In genomic region chr1:204806943-204807624, GRCh38 we compare ENCODE assay signal across 1 cellular context.
A peak's percentile ranks its signal among the peaks of the same experiment; 100 is the strongest.
TF ChIP-seq lines count a peak whose summit lies in the region.

No MANE protein-coding gene starts in this region.

TF ChIP-seq in GM12878, 131 proteins besides CTCF, POLR2A, EP300 and RAD21 (continued from another document):
- TF ChIP-seq, protein P1, sequence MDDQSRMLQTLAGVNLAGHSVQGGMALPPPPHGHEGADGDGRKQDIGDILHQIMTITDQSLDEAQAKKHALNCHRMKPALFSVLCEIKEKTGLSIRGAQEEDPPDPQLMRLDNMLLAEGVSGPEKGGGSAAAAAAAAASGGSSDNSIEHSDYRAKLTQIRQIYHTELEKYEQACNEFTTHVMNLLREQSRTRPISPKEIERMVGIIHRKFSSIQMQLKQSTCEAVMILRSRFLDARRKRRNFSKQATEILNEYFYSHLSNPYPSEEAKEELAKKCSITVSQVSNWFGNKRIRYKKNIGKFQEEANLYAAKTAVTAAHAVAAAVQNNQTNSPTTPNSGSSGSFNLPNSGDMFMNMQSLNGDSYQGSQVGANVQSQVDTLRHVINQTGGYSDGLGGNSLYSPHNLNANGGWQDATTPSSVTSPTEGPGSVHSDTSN (IDR thresholded peaks at IDR 0.05; ENCODE audit: insufficient replicate concordance, low read depth, low read length): peak; percentile 9
- TF ChIP-seq ZZZ3 (IDR thresholded peaks at IDR 0.05; ENCODE audit: control insufficient read depth, insufficient read length, low read depth) (no peak), RB1 (IDR thresholded peaks at IDR 0.05; ENCODE audit: borderline replicate concordance) (peak; percentile 93; the same call in 1 of the 2 replicates), TCF12 (IDR thresholded peaks at IDR 0.05; ENCODE audit: low read depth, low read length) (peak; percentile 72), NBN (IDR thresholded peaks at IDR 0.05) (peak; percentile 77; the same call in 1 of the 2 replicates), ZBTB33 (IDR thresholded peaks at IDR 0.05) (no peak), YY1 (IDR thresholded peaks at IDR 0.05; ENCODE audit: low read depth, low read length) (peak; percentile 62; the same call in 1 of the 2 replicates), BHLHE40 (IDR thresholded peaks at IDR 0.05; ENCODE audit: borderline replicate concordance in 1 of 2, low read depth in 2 of 2, low read length in 1 of 2) (peak; percentile 36 to 67; a peak in 2 of 4 replicates), SIN3A (IDR thresholded peaks at IDR 0.05; ENCODE audit: low read depth, low read length) (0 out of 2 replicates have a peak, but pooled peaks have one; percentile 55), RUNX3 (IDR thresholded peaks at IDR 0.05; ENCODE audit: low read length) (peak; percentile 73), IKZF1 (conservative IDR thresholded peaks at IDR 0.05) (peak; percentile 69), JUND (IDR thresholded peaks at IDR 0.05; ENCODE audit: low read depth, low read length) (no peak), SMARCA5 (IDR thresholded peaks at IDR 0.05) (peak; percentile 93), HDAC2 (IDR thresholded peaks at IDR 0.05) (no peak), TCF3 (IDR thresholded peaks at IDR 0.05; ENCODE audit: borderline replicate concordance, insufficient read depth, low read depth, low read length) (peak; percentile 51; the same call in 1 of the 2 replicates), WRNIP1 (IDR thresholded peaks at IDR 0.05; ENCODE audit: borderline replicate concordance, low read depth, low read length) (0 out of 2 replicates have a peak, but pooled peaks have one; percentile 59), MTA2 (IDR thresholded peaks at IDR 0.05; ENCODE audit: low read depth) (0 out of 2 replicates have a peak, but pooled peaks have one; percentile 40), CBFB (IDR thresholded peaks at IDR 0.05; ENCODE audit: low read depth) (no peak; the same call in 1 of the 2 replicates), BACH1 (IDR thresholded peaks at IDR 0.05; ENCODE audit: borderline replicate concordance) (peak; percentile 46; the same call in 1 of the 2 replicates), NR2C2 (IDR thresholded peaks at IDR 0.05; ENCODE audit: borderline replicate concordance, control insufficient read depth, insufficient read length, low read depth) (no peak), SMC3 (IDR thresholded peaks at IDR 0.05; ENCODE audit: borderline replicate concordance, low read length) (peak; percentile 57), RFX5 (IDR thresholded peaks at IDR 0.05; ENCODE audit: low read depth, low read length) (0 out of 2 replicates have a peak, but pooled peaks have one; percentile 62), MTA3 (IDR thresholded peaks at IDR 0.05; ENCODE audit: borderline replicate concordance, low read length) (no peak), CHD2 (IDR thresholded peaks at IDR 0.05; ENCODE audit: borderline replicate concordance, low read depth, low read length) (0 out of 2 replicates have a peak, but pooled peaks have one; percentile 15), CBX3 (IDR thresholded peaks at IDR 0.05; ENCODE audit: borderline replicate concordance, low read depth) (no peak), EGR1 (IDR thresholded peaks at IDR 0.05; ENCODE audit: borderline replicate concordance in 1 of 2, low read depth in 2 of 2, low read length in 2 of 2) (no peak), SUPT20H (IDR thresholded peaks at IDR 0.05; ENCODE audit: borderline replicate concordance, control insufficient read depth, low read depth, low read length) (no peak), KLF5 (IDR thresholded peaks at IDR 0.05; ENCODE audit: partially characterized antibody) (peak; percentile 32), ZNF207 (IDR thresholded peaks at IDR 0.05; ENCODE audit: borderline replicate concordance) (0 out of 2 replicates have a peak, but pooled peaks have one; percentile 58), DPF2 (IDR thresholded peaks at IDR 0.05) (peak; percentile 16; the same call in 1 of the 2 replicates), IKZF2 (IDR thresholded peaks at IDR 0.05) (peak in 1 of 2 experiments; percentile 65; a peak in 3 of 4 replicates), NR2C1 (IDR thresholded peaks at IDR 0.05) (peak; percentile 75), E2F8 (IDR thresholded peaks at IDR 0.05; ENCODE audit: low read depth, partially characterized antibody) (peak; percentile 39)
- TF ChIP-seq, protein P2, sequence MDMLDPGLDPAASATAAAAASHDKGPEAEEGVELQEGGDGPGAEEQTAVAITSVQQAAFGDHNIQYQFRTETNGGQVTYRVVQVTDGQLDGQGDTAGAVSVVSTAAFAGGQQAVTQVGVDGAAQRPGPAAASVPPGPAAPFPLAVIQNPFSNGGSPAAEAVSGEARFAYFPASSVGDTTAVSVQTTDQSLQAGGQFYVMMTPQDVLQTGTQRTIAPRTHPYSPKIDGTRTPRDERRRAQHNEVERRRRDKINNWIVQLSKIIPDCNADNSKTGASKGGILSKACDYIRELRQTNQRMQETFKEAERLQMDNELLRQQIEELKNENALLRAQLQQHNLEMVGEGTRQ (IDR thresholded peaks at IDR 0.05; ENCODE audit: borderline replicate concordance, low read depth, low read length): no peak
- TF ChIP-seq, protein P3, sequence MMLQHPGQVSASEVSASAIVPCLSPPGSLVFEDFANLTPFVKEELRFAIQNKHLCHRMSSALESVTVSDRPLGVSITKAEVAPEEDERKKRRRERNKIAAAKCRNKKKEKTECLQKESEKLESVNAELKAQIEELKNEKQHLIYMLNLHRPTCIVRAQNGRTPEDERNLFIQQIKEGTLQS (IDR thresholded peaks at IDR 0.05; ENCODE audit: borderline replicate concordance, extremely low read depth, low read depth, low read length): no peak
- TF ChIP-seq, protein P4, sequence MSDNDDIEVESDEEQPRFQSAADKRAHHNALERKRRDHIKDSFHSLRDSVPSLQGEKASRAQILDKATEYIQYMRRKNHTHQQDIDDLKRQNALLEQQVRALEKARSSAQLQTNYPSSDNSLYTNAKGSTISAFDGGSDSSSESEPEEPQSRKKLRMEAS (IDR thresholded peaks at IDR 0.05; ENCODE audit: low read depth, low read length): 0 out of 2 replicates have a peak, but pooled peaks have one; percentile 22
- TF ChIP-seq, protein P5, sequence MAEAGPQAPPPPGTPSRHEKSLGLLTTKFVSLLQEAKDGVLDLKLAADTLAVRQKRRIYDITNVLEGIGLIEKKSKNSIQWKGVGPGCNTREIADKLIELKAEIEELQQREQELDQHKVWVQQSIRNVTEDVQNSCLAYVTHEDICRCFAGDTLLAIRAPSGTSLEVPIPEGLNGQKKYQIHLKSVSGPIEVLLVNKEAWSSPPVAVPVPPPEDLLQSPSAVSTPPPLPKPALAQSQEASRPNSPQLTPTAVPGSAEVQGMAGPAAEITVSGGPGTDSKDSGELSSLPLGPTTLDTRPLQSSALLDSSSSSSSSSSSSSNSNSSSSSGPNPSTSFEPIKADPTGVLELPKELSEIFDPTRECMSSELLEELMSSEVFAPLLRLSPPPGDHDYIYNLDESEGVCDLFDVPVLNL (IDR thresholded peaks at IDR 0.05; ENCODE audit: low read depth, low read length): 0 out of 2 replicates have a peak, but pooled peaks have one; percentile 22
- TF ChIP-seq, protein P6, sequence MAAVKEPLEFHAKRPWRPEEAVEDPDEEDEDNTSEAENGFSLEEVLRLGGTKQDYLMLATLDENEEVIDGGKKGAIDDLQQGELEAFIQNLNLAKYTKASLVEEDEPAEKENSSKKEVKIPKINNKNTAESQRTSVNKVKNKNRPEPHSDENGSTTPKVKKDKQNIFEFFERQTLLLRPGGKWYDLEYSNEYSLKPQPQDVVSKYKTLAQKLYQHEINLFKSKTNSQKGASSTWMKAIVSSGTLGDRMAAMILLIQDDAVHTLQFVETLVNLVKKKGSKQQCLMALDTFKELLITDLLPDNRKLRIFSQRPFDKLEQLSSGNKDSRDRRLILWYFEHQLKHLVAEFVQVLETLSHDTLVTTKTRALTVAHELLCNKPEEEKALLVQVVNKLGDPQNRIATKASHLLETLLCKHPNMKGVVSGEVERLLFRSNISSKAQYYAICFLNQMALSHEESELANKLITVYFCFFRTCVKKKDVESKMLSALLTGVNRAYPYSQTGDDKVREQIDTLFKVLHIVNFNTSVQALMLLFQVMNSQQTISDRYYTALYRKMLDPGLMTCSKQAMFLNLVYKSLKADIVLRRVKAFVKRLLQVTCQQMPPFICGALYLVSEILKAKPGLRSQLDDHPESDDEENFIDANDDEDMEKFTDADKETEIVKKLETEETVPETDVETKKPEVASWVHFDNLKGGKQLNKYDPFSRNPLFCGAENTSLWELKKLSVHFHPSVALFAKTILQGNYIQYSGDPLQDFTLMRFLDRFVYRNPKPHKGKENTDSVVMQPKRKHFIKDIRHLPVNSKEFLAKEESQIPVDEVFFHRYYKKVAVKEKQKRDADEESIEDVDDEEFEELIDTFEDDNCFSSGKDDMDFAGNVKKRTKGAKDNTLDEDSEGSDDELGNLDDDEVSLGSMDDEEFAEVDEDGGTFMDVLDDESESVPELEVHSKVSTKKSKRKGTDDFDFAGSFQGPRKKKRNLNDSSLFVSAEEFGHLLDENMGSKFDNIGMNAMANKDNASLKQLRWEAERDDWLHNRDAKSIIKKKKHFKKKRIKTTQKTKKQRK (IDR thresholded peaks at IDR 0.05; ENCODE audit: low read depth, low read length): no peak
- TF ChIP-seq, protein P7, sequence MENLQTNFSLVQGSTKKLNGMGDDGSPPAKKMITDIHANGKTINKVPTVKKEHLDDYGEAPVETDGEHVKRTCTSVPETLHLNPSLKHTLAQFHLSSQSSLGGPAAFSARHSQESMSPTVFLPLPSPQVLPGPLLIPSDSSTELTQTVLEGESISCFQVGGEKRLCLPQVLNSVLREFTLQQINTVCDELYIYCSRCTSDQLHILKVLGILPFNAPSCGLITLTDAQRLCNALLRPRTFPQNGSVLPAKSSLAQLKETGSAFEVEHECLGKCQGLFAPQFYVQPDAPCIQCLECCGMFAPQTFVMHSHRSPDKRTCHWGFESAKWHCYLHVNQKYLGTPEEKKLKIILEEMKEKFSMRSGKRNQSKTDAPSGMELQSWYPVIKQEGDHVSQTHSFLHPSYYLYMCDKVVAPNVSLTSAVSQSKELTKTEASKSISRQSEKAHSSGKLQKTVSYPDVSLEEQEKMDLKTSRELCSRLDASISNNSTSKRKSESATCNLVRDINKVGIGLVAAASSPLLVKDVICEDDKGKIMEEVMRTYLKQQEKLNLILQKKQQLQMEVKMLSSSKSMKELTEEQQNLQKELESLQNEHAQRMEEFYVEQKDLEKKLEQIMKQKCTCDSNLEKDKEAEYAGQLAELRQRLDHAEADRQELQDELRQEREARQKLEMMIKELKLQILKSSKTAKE (IDR thresholded peaks at IDR 0.05; ENCODE audit: low read depth, poor library complexity, severe bottlenecking): peak; percentile 66
- TF ChIP-seq, protein P8, sequence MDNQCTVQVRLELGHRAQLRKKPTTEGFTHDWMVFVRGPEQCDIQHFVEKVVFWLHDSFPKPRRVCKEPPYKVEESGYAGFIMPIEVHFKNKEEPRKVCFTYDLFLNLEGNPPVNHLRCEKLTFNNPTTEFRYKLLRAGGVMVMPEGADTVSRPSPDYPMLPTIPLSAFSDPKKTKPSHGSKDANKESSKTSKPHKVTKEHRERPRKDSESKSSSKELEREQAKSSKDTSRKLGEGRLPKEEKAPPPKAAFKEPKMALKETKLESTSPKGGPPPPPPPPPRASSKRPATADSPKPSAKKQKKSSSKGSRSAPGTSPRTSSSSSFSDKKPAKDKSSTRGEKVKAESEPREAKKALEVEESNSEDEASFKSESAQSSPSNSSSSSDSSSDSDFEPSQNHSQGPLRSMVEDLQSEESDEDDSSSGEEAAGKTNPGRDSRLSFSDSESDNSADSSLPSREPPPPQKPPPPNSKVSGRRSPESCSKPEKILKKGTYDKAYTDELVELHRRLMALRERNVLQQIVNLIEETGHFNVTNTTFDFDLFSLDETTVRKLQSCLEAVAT (IDR thresholded peaks at IDR 0.05): peak; percentile 84
